ENCODE assay signal across 8 cellular contexts in the genomic region with DNA sequence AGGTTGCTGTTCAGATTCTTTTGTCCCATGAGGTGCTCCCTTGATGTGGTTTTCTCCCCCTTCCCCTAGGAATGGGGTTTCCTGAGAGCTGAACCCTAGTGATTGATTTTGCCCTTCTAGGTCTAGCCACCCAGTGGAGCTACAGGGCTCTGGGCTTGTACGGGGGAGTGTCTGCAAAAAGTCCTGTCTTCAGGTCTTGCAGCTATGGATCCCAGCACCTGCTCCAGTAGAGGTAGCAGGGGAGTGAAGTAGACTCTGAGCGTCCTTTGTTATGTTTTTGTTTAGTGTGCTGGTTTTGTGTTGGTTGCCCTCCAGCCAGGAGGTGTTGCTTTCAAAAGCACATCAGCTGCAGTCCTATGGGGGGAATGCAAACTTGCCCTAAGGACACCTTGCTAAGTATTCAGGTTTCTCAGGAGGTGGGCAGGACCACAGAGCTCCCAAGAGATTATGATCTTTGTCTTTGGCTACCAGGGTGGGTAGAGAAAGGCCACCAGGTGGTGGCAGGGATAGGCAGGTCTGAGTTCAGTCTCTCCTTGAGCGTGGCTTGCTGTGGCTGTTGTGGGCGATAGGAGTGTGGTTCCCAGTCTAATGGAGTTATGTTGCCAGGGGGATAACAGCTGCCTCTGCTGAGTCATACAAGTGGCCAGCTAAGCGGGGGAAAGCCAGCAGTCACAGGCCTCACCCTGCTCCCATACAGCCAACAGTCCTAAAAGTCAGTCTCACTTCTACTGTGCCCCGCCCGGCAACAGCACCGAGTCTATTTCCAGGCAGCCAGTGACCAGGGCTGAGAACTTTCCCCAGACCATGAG.
A peak's percentile ranks its signal among the peaks of the same experiment; 100 is the strongest.
DNase-seq lines count a peak whose midpoint lies in the region; ATAC-seq and TF ChIP-seq lines count a peak whose summit lies in the region.

No MANE protein-coding gene starts in this region.

- H3K9me3 ChIP-seq in osteoblast (ENCODE audit: low read depth, low read length) = no peaks in the 10 kb centered on the region
- H3K9me3 ChIP-seq in spleen = no peaks in the 10 kb centered on the region
- H3K9me3 ChIP-seq in testis = no peaks in the 10 kb centered on the region

- TF ChIP-seq POLR2A in spleen (IDR thresholded peaks at IDR 0.05) (no peak), testis (IDR thresholded peaks at IDR 0.05) (no peak)

- no peak overlapping the region for H3K4me3 Mint-ChIP-seq in dendritic cell treated with granulocyte-macrophage colony-stimulating factor and Interleukin-4, amounts not matched to agents 40 ng/mL and 50 ng/mL, for 4 days

- peaks cover 17% of the 10 kb centered on the region for H3K4me1 ChIP-seq in osteoblast (ENCODE audit: insufficient read depth, low read length)
- no peaks in the 10 kb centered on the region for H3K4me1 ChIP-seq in spleen
- H3K4me1 ChIP-seq in testis = no peaks in the 10 kb centered on the region

- TF ChIP-seq CTCF in GM06990 (IDR thresholded peaks at IDR 0.05; ENCODE audit: insufficient read depth, low read length, poor library complexity, severe bottlenecking) = no peak
- peak; percentile 24 for TF ChIP-seq CTCF in osteoblast (IDR thresholded peaks at IDR 0.05; ENCODE audit: extremely low read depth, low read depth, low read length)
- TF ChIP-seq CTCF in spleen (IDR thresholded peaks at IDR 0.05 in 8 of 11, conservative IDR thresholded peaks at IDR 0.05 in 3 of 11) = no peak
- no peak for TF ChIP-seq CTCF in testis (IDR thresholded peaks at IDR 0.05)

- intact Hi-C loops in dendritic cell treated with granulocyte-macrophage colony-stimulating factor and Interleukin-4, amounts not matched to agents 40 ng/mL and 50 ng/mL, for 4 days (cut with micrococcal nuclease) = no loop called here
- intact Hi-C loops in spleen (cut with DNase I; ENCODE audit: low total_unique reads) = no loop called here
- intact Hi-C loops in testis (cut with DNase I; ENCODE audit: low total_unique reads) = no loop called here

- no peaks in the 10 kb centered on the region for H3K36me3 Mint-ChIP-seq in dendritic cell treated with granulocyte-macrophage colony-stimulating factor and Interleukin-4, amounts not matched to agents 40 ng/mL and 50 ng/mL, for 4 days (ENCODE audit: low read depth)

- DNase-seq in GM06990 (ENCODE audit: extremely low read depth, insufficient read length) (peak; percentile 13), NCI-H345 (lab: John Stamatoyannopoulos, UW) (peak; percentile 42), osteoblast (ENCODE audit: insufficient read length, low spot score, missing footprints) (peak; percentile 92), spleen (no peak), H7 (no peak), testis (no peak)

- H3K4me3 ChIP-seq in GM06990 (replicated peaks; ENCODE audit: low read depth, low read length) (no peak overlapping the region), osteoblast (ENCODE audit: insufficient read depth, low read length) (no peak overlapping the region), spleen (no peak overlapping the region), H7 (ENCODE audit: insufficient read depth, low read depth, low read length) (no peak overlapping the region), testis (no peak overlapping the region)

- ATAC-seq in HG03280 (IDR thresholded peaks at IDR 0.05; ENCODE audit: unreplicated experiment) = no peak

- no peaks in the 10 kb centered on the region for H3K79me2 ChIP-seq in osteoblast (ENCODE audit: insufficient read depth, low read length)

- H3K4me2 ChIP-seq in osteoblast (ENCODE audit: insufficient read depth, low read length) = peak overlapping the region; percentile 1

- no peaks in the 10 kb centered on the region for H3K27me3 ChIP-seq in GM06990 (replicated peaks; ENCODE audit: control insufficient read depth, insufficient read depth, low read length)
- H3K27me3 ChIP-seq in osteoblast (ENCODE audit: insufficient read depth, low read length) = no peaks in the 10 kb centered on the region
- H3K27me3 ChIP-seq in spleen (replicated peaks in 1 of 7) = peaks cover 0 to 14% (median 0%) of the 10 kb centered on the region in 7 donors
- no peaks in the 10 kb centered on the region for H3K27me3 ChIP-seq in H7 (ENCODE audit: control insufficient read depth, insufficient read depth, low read length)
- no peaks in the 10 kb centered on the region for H3K27me3 ChIP-seq in testis

- H3K27ac ChIP-seq in osteoblast (ENCODE audit: low read depth, low read length) (peak overlapping the region; percentile 73), spleen (no peak overlapping the region), testis (no peak overlapping the region)

- no peaks in the 10 kb centered on the region for H3K36me3 ChIP-seq in GM06990 (ENCODE audit: control insufficient read depth, insufficient read depth, low read length)
- H3K36me3 ChIP-seq in osteoblast (ENCODE audit: insufficient read depth, low read length) = no peaks in the 10 kb centered on the region
- no peaks in the 10 kb centered on the region for H3K36me3 ChIP-seq in spleen
- no peaks in the 10 kb centered on the region for H3K36me3 ChIP-seq in H7 (replicated peaks; ENCODE audit: control insufficient read depth, insufficient read depth, low read length)
- no peaks in the 10 kb centered on the region for H3K36me3 ChIP-seq in testis (ENCODE audit: low read depth, missing control alignments)

- H3K4me1 Mint-ChIP-seq in dendritic cell treated with granulocyte-macrophage colony-stimulating factor and Interleukin-4, amounts not matched to agents 40 ng/mL and 50 ng/mL, for 4 days (ENCODE audit: low read depth) = peaks cover 7% of the 10 kb centered on the region

- H3K9me3 Mint-ChIP-seq in dendritic cell treated with granulocyte-macrophage colony-stimulating factor and Interleukin-4, amounts not matched to agents 40 ng/mL and 50 ng/mL, for 4 days = peaks cover 16% of the 10 kb centered on the region

- WGBS in spleen, 5 donors = 70 to 86% (median 76%) methylated on average over 7 to 8 of the region's 8 CpGs
- 67 to 70% methylated on average over 7 to 8 of the region's 8 CpGs for WGBS in testis, 2 donors

- peak overlapping the region; percentile 74 for H3K27ac Mint-ChIP-seq in dendritic cell treated with granulocyte-macrophage colony-stimulating factor and Interleukin-4, amounts not matched to agents 40 ng/mL and 50 ng/mL, for 4 days

- peak overlapping the region; percentile 54 for H2AFZ ChIP-seq in osteoblast (ENCODE audit: low read length)

- no peaks in the 10 kb centered on the region for H4K20me1 ChIP-seq in osteoblast (ENCODE audit: insufficient read depth, low read length)

- H3K27me3 Mint-ChIP-seq in dendritic cell treated with granulocyte-macrophage colony-stimulating factor and Interleukin-4, amounts not matched to agents 40 ng/mL and 50 ng/mL, for 4 days = no peaks in the 10 kb centered on the region

Comparison
In these comparisons a context has a peak if more than half of its experiments do, and no peak if none do; other contexts are left out.
1. DNase-seq: peak in GM06990 (single experiment), NCI-H345 (single experiment) and osteoblast (single experiment); none in spleen (single experiment), H7 (single experiment) and testis (single experiment).